ENCODE assay signal across 14 cellular contexts in the genomic region with DNA sequence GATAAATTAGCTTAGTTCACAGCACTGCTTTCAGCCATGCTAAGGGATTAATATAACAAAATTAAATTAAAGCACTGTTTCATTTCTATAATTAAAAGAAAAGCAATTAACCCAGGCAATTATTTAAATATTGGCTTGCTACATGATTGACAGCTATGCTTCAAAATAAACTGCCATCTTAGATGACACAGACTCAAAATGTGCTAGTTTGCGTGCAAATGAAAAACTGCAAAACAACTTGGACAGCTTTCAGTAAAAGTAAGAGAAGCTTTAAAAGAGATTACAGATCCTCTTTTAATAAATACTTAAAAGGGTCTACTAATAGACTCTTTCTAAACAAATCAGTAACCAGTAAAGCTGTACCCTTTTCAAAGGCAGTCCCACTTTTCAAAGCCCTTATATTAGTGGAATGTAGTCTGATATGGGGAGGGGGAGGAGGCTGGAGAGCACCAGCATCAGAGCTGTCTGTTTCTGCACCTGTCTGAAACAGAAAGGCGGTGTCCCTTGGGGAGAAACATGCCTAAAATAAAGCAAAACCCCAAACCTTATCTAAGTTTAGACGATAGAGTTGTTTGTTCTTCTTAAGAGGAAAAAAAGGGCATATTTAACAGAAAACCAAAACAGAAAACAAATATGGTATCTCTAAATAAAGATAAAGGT. TPM values are rescaled to one million over a fixed set of nuclear protein-coding genes. Genes with fewer than 3 reads are reported as not detected.
DNase-seq lines count a peak whose midpoint lies in the region; ATAC-seq and TF ChIP-seq lines count a peak whose summit lies in the region.
"Had no signal": no experiment of that assay in that cellular context is flagged by ENCODE, and none has a peak within 500 bp of the region (broad histone marks: within the 10 kb centered on the region; RNA-seq: fewer than 3 reads in every experiment).

No MANE protein-coding gene starts in this region.

- peaks cover 49% of the 10 kb centered on the region for H3F3A ChIP-seq in SU-DHL-6 (ENCODE audit: insufficient read depth)

- H3K4me3 ChIP-seq in SU-DHL-6 (ENCODE audit: insufficient read depth, low read length, poor library complexity, severe bottlenecking): peak overlapping the region; percentile 9
- H3K4me3 ChIP-seq in breast epithelium: no peak overlapping the region

- H3K4me1 ChIP-seq in breast epithelium: no peaks in the 10 kb centered on the region

- H3K9me3 ChIP-seq in SU-DHL-6 (ENCODE audit: insufficient read depth, low read length) (no peaks in the 10 kb centered on the region), breast epithelium (no peaks in the 10 kb centered on the region)

- intact Hi-C loops in breast epithelium (cut with DNase I; ENCODE audit: low total_unique reads): no loop called here

- no peak overlapping the region for H2AFZ ChIP-seq in SU-DHL-6 (ENCODE audit: low read depth, low read length, severe bottlenecking)

- H3K27me3 ChIP-seq in SU-DHL-6 (ENCODE audit: low read length) (no peaks in the 10 kb centered on the region), breast epithelium (no peaks in the 10 kb centered on the region)

- H3K4me2 ChIP-seq in SU-DHL-6 (ENCODE audit: low read depth, low read length, poor library complexity, severe bottlenecking): peak overlapping the region; percentile 80

- peaks cover 11% of the 10 kb centered on the region for H3K36me3 ChIP-seq in SU-DHL-6 (ENCODE audit: low read length)
- no peaks in the 10 kb centered on the region for H3K36me3 ChIP-seq in breast epithelium

- peak; percentile 57 for ATAC-seq in GM18520 (IDR thresholded peaks at IDR 0.05; ENCODE audit: unreplicated experiment)
- ATAC-seq in GM21447 (IDR thresholded peaks at IDR 0.05; ENCODE audit: unreplicated experiment): peak; percentile 86
- peak; percentile 80 for ATAC-seq in HG03095 (IDR thresholded peaks at IDR 0.05; ENCODE audit: unreplicated experiment)
- ATAC-seq: activated CD8-positive, alpha-beta T cell treated with anti-CD3 and anti-CD28 coated beads for 36 hours had no signal

- H3K27ac ChIP-seq in SU-DHL-6 (ENCODE audit: low read depth, low read length) (peak overlapping the region; percentile 96), breast epithelium (no peak overlapping the region)

- H4K20me1 ChIP-seq in SU-DHL-6 (ENCODE audit: low read depth, low read length): no peaks in the 10 kb centered on the region

- H3K79me2 ChIP-seq in SU-DHL-6 (ENCODE audit: insufficient read depth, low read length): peaks cover 77% of the 10 kb centered on the region

- no peak for TF ChIP-seq POLR2A in breast epithelium (IDR thresholded peaks at IDR 0.05)

- TF ChIP-seq CTCF in SU-DHL-6 (IDR thresholded peaks at IDR 0.05; ENCODE audit: insufficient read depth, low read length, poor library complexity, severe bottlenecking) (no peak), breast epithelium (IDR thresholded peaks at IDR 0.05) (no peak)

- DNase-seq in EL (no peak), breast epithelium (ENCODE audit: low spot score in 2 of 2) (no peak), NCI-H345 treated with DMSO at 0.1 percent for 48 hours (lab: John Stamatoyannopoulos, UW; ENCODE audit: unreplicated experiment) (no peak)
- no peak for DNase-seq in effector CD4-positive, alpha-beta T cell
- DNase-seq: activated CD8-positive, alpha-beta T cell treated with anti-CD3 and anti-CD28 coated beads for 36 hours; aorta; immature natural killer cell; NCI-H146; occipital lobe; SHP77 treated with DMSO at 0.1 percent for 48 hours had no signal

- H3K9ac ChIP-seq in SU-DHL-6 (ENCODE audit: low read length): peak overlapping the region; percentile 37

- H3K9me2 ChIP-seq in SU-DHL-6 (replicated peaks; ENCODE audit: insufficient read depth, low read length): no peaks in the 10 kb centered on the region

RNA-seq across cellular contexts. Expression of gene EIF2AK3, which starts 20.8 kb away (rescaled TPM):
- total RNA-seq in breast epithelium: 10 to 100 TPM; 18.1 to 39.1 (median 34.4) TPM
